Comparison of ENCODE assay signal across 7 cellular contexts in the genomic region with DNA sequence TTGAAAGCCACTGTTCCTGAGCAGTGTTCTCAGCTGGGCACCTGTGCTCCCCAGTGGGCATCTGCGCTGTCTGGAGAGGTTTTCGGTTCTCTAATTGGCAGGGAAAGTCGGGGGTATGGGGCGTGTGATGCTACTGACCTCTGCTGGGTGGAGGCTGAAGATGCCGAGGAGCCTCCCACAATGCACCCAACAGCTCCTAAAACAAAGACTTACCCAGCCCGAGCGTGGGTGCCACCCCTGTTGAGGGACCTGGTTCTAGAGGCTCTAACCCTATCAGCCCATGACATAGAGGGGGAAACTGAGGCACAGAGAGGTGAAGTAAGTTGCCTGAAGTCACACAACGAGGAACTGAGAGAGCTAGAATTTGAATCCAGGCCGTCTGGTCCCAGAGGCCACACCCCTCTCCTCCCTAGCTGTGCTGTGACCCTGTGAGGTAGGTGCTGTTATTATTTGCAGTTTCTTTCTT. TPM values are rescaled to one million over a fixed set of nuclear protein-coding genes. Genes with fewer than 3 reads are reported as not detected.
A peak's percentile ranks its signal among the peaks of the same experiment; 100 is the strongest.
DNase-seq lines count a peak whose midpoint lies in the region; ATAC-seq and TF ChIP-seq lines count a peak whose summit lies in the region.

No MANE protein-coding gene starts in this region.

- H3K27me3 ChIP-seq in heart left ventricle, result no peaks in the 10 kb centered on the region

- no peaks in the 10 kb centered on the region for H3K4me1 Mint-ChIP-seq in activated T-helper 1 cell treated with anti-CD3 and anti-CD28 coated beads, Interleukin-12 subunit alpha, Interleukin-12 subunit beta, Interleukin-2, Interleukin-4 antibody, amounts not matched to agents 30 ng/mL and 10 ng/mL and 1 ng/mL, durations not matched to agents 14 hours and 24 hours and 36 hours (ENCODE audit: low read depth)

- H3K36me3 ChIP-seq in heart left ventricle, result no peaks in the 10 kb centered on the region

- no peak for TF ChIP-seq POLR2A in heart left ventricle (IDR thresholded peaks at IDR 0.05)

- DNase-seq in GM03348 (ENCODE audit: low spot score) (peak; percentile 74), NOMO-1 treated with dmso at 0.1 percent for 144 hours (lab: John Stamatoyannopoulos, UW; ENCODE audit: unreplicated experiment) (peak; percentile 55), heart left ventricle (no peak)
- peak; percentile 40 for DNase-seq in activated T-helper 1 cell treated with anti-CD3 and anti-CD28 coated beads, Interleukin-12 subunit alpha, Interleukin-12 subunit beta, Interleukin-2, Interleukin-4 antibody, amounts not matched to agents 30 ng/mL and 10 ng/mL and 1 ng/mL, durations not matched to agents 14 hours and 24 hours and 36 hours (ENCODE audit: low spot score)
- peak; percentile 57 for DNase-seq in stimulated activated CD8-positive, alpha-beta memory T cell treated with anti-CD3 and anti-CD28 coated beads, Interleukin-4, amount 100 ng/mL, for 48 hours

- H3K27ac ChIP-seq in heart left ventricle, result no peak overlapping the region

- H3K27ac Mint-ChIP-seq in activated T-helper 1 cell treated with anti-CD3 and anti-CD28 coated beads, Interleukin-12 subunit alpha, Interleukin-12 subunit beta, Interleukin-2, Interleukin-4 antibody, amounts not matched to agents 30 ng/mL and 10 ng/mL and 1 ng/mL, durations not matched to agents 14 hours and 24 hours and 36 hours, result no peak overlapping the region

- H3K4me3 ChIP-seq in heart left ventricle, result no peak overlapping the region

- no peaks in the 10 kb centered on the region for H3K9me3 ChIP-seq in heart left ventricle

- intact Hi-C loops in activated T-helper 1 cell treated with anti-CD3 and anti-CD28 coated beads, Interleukin-12 subunit alpha, Interleukin-12 subunit beta, Interleukin-2, Interleukin-4 antibody, amounts not matched to agents 30 ng/mL and 10 ng/mL and 1 ng/mL, durations not matched to agents 14 hours and 24 hours and 36 hours (cut with micrococcal nuclease), result loop anchor here (1.0 kb wide), 2 partner anchors 103 to 119 kb away; no protein-coding TSS in a partner anchor
- intact Hi-C loops in heart left ventricle (cut with DNase I), result no loop called here

- peaks cover 0 to 4% (median 0%) of the 10 kb centered on the region in 12 donors for H3K4me1 ChIP-seq in heart left ventricle

- TF ChIP-seq CTCF in heart left ventricle (IDR thresholded peaks at IDR 0.05), result peak; percentile 17 to 48 (median 30)

- peak; percentile 50 for ATAC-seq in HG03432 (IDR thresholded peaks at IDR 0.05; ENCODE audit: unreplicated experiment)
- ATAC-seq in heart left ventricle, result peak in 3 of 4 donors; percentile 41 to 55 (median 54)
- no peak for ATAC-seq in HG03439 (IDR thresholded peaks at IDR 0.05; ENCODE audit: unreplicated experiment)

- peaks cover 4% of the 10 kb centered on the region for H3K36me3 Mint-ChIP-seq in activated T-helper 1 cell treated with anti-CD3 and anti-CD28 coated beads, Interleukin-12 subunit alpha, Interleukin-12 subunit beta, Interleukin-2, Interleukin-4 antibody, amounts not matched to agents 30 ng/mL and 10 ng/mL and 1 ng/mL, durations not matched to agents 14 hours and 24 hours and 36 hours (ENCODE audit: low read depth)

- H3K9me3 Mint-ChIP-seq in activated T-helper 1 cell treated with anti-CD3 and anti-CD28 coated beads, Interleukin-12 subunit alpha, Interleukin-12 subunit beta, Interleukin-2, Interleukin-4 antibody, amounts not matched to agents 30 ng/mL and 10 ng/mL and 1 ng/mL, durations not matched to agents 14 hours and 24 hours and 36 hours, result no peaks in the 10 kb centered on the region

- 12 to 37% (median 20%) methylated on average over 9 of the region's 9 CpGs for WGBS in heart left ventricle, 4 donors

- H3K4me3 Mint-ChIP-seq in activated T-helper 1 cell treated with anti-CD3 and anti-CD28 coated beads, Interleukin-12 subunit alpha, Interleukin-12 subunit beta, Interleukin-2, Interleukin-4 antibody, amounts not matched to agents 30 ng/mL and 10 ng/mL and 1 ng/mL, durations not matched to agents 14 hours and 24 hours and 36 hours, result no peak overlapping the region

- H3K27me3 Mint-ChIP-seq in activated T-helper 1 cell treated with anti-CD3 and anti-CD28 coated beads, Interleukin-12 subunit alpha, Interleukin-12 subunit beta, Interleukin-2, Interleukin-4 antibody, amounts not matched to agents 30 ng/mL and 10 ng/mL and 1 ng/mL, durations not matched to agents 14 hours and 24 hours and 36 hours (ENCODE audit: insufficient read depth), result no peaks in the 10 kb centered on the region

RNA-seq across cellular contexts. Expression of a gene that starts 2.3 kb away (rescaled TPM):
- not detected in 2 replicates for total RNA-seq in activated T-helper 1 cell treated with anti-CD3 and anti-CD28 coated beads, Interleukin-12 subunit alpha, Interleukin-12 subunit beta, Interleukin-2, Interleukin-4 antibody, amounts not matched to agents 30 ng/mL and 10 ng/mL and 1 ng/mL, durations not matched to agents 14 hours and 24 hours and 36 hours
- total RNA-seq in heart left ventricle, result not detected
- not detected for polyA plus RNA-seq in heart left ventricle

RNA-seq across cellular contexts. Expression of a gene that starts 6.0 kb away (rescaled TPM):
- total RNA-seq in activated T-helper 1 cell treated with anti-CD3 and anti-CD28 coated beads, Interleukin-12 subunit alpha, Interleukin-12 subunit beta, Interleukin-2, Interleukin-4 antibody, amounts not matched to agents 30 ng/mL and 10 ng/mL and 1 ng/mL, durations not matched to agents 14 hours and 24 hours and 36 hours, result 7.3 TPM in 2 replicates
- not detected for total RNA-seq in heart left ventricle
- under 1 TPM in 1 of 2 donors, not detected in 1; 0.14 TPM for polyA plus RNA-seq in heart left ventricle

RNA-seq across cellular contexts. Expression of a gene that starts 10.1 kb away (rescaled TPM):
- total RNA-seq in activated T-helper 1 cell treated with anti-CD3 and anti-CD28 coated beads, Interleukin-12 subunit alpha, Interleukin-12 subunit beta, Interleukin-2, Interleukin-4 antibody, amounts not matched to agents 30 ng/mL and 10 ng/mL and 1 ng/mL, durations not matched to agents 14 hours and 24 hours and 36 hours, result 1,774 and 1,780 TPM in 2 replicates
- total RNA-seq in heart left ventricle, result 100 to 1,000 TPM; 470 to 877 (median 692) TPM
- 1,000 to 10,000 TPM; 1,040 to 1,773 TPM for polyA plus RNA-seq in heart left ventricle

RNA-seq across cellular contexts. Expression of a gene that starts 10.5 kb away (rescaled TPM):
- total RNA-seq in activated T-helper 1 cell treated with anti-CD3 and anti-CD28 coated beads, Interleukin-12 subunit alpha, Interleukin-12 subunit beta, Interleukin-2, Interleukin-4 antibody, amounts not matched to agents 30 ng/mL and 10 ng/mL and 1 ng/mL, durations not matched to agents 14 hours and 24 hours and 36 hours, result 40.8 and 44.1 TPM in 2 replicates
- total RNA-seq in heart left ventricle, result 10 to 100 TPM in 2 of 9 donors, 1 to 10 TPM in 7; 5.6 to 13.1 (median 8.6) TPM
- 10 to 100 TPM; 10.3 to 11.0 TPM for polyA plus RNA-seq in heart left ventricle

RNA-seq across cellular contexts. Expression of a gene that starts 28.3 kb away (rescaled TPM):
- total RNA-seq in activated T-helper 1 cell treated with anti-CD3 and anti-CD28 coated beads, Interleukin-12 subunit alpha, Interleukin-12 subunit beta, Interleukin-2, Interleukin-4 antibody, amounts not matched to agents 30 ng/mL and 10 ng/mL and 1 ng/mL, durations not matched to agents 14 hours and 24 hours and 36 hours, result 8.5 and 9.1 TPM in 2 replicates
- 10 to 100 TPM in 5 of 9 donors, 1 to 10 TPM in 4; 1.4 to 34.2 (median 12.5) TPM for total RNA-seq in heart left ventricle
- 10 to 100 TPM in 1 of 2 donors, 1 to 10 TPM in 1; 3.9 to 11.6 TPM for polyA plus RNA-seq in heart left ventricle

Comparison
In these comparisons a context has a peak if more than half of its experiments do, and no peak if none do; other contexts are left out.
1. DNase-seq: peak in GM03348 (single experiment), NOMO-1 treated with dmso at 0.1 percent for 144 hours (single experiment), activated T-helper 1 cell treated with anti-CD3 and anti-CD28 coated beads, Interleukin-12 subunit alpha, Interleukin-12 subunit beta, Interleukin-2, Interleukin-4 antibody, amounts not matched to agents 30 ng/mL and 10 ng/mL and 1 ng/mL, durations not matched to agents 14 hours and 24 hours and 36 hours (single experiment) and stimulated activated CD8-positive, alpha-beta memory T cell treated with anti-CD3 and anti-CD28 coated beads, Interleukin-4, amount 100 ng/mL, for 48 hours (single experiment); none in heart left ventricle (0 of 5).